15 cellular contexts compared by ENCODE assay signal in genomic region chr3:139835830-139836655, GRCh38.
"Had no signal": no experiment of that assay in that cellular context is flagged by ENCODE, and none has a peak within 500 bp of the region (broad histone marks: within the 10 kb centered on the region; RNA-seq: fewer than 3 reads in every experiment).

No MANE protein-coding gene starts in this region.

- H3K27ac ChIP-seq: adrenal gland, coronary artery, esophagus squamous epithelium, right lobe of liver, SK-N-MC, stomach had no signal

- H3K4me3 ChIP-seq: adrenal gland, coronary artery, esophagus squamous epithelium, lung, right lobe of liver, SK-N-MC, stomach had no signal

- ATAC-seq: naive thymus-derived CD4-positive, alpha-beta T cell; right lobe of liver had no signal

- H3K36me3 ChIP-seq: adrenal gland, esophagus squamous epithelium, right lobe of liver, stomach had no signal

- H3K4me1 ChIP-seq: adrenal gland, right lobe of liver, stomach had no signal

- DNase-seq: activated CD4-positive, CD25-positive, alpha-beta regulatory T cell treated with anti-CD3 and anti-CD28 coated beads, Interleukin-2, amount 50 U/mL, for 72 hours; activated naive CD4-positive, alpha-beta T cell treated with anti-CD3 and anti-CD28 coated beads, Interleukin-2, amount 50 U/mL, for 16 hours; activated T-cell treated with anti-CD3 and anti-CD28 coated beads, Interleukin-2, amount 50 U/mL, for 1 hour; adrenal gland; effector CD4-positive, alpha-beta T cell; esophagus squamous epithelium; naive thymus-derived CD4-positive, alpha-beta T cell; right lobe of liver; stimulated activated CD4-positive, alpha-beta T cell treated with anti-CD3 and anti-CD28 coated beads, Interleukin-12 subunit alpha, Interleukin-12 subunit beta, amount 100 ng/mL, for 4 hours; stimulated activated CD4-positive, alpha-beta T cell treated with anti-CD3 and anti-CD28 coated beads, Interleukin-2, amount 100 ng/mL, for 24 hours; stomach; T-helper 9 cell had no signal

- H3K27me3 ChIP-seq: adrenal gland, esophagus squamous epithelium, right lobe of liver, stomach had no signal

- H3K9me3 ChIP-seq: adrenal gland, esophagus squamous epithelium, right lobe of liver, stomach had no signal
